Comparison of ENCODE assay signal across 33 cellular contexts in genomic region chr4:23388699-23389395, GRCh38.
"Had no signal": no experiment of that assay in that cellular context is flagged by ENCODE, and none has a peak within 500 bp of the region (broad histone marks: within the 10 kb centered on the region; RNA-seq: fewer than 3 reads in every experiment).

No MANE protein-coding gene starts in this region.

- ATAC-seq: activated CD8-positive, alpha-beta T cell treated with anti-CD3 and anti-CD28 coated beads for 36 hours; activated T-cell treated with anti-CD3 and anti-CD28 coated beads, Interleukin-2, amount 50 U/mL, for 72 hours; activated T-helper 17 cell treated with anti-CD3 and anti-CD28 coated beads, Interleukin-2, amount 50 U/mL, for 72 hours; K562; Panc1 had no signal

- H3K36me3 ChIP-seq: brain microvascular endothelial cell, SJCRH30, WERI-Rb-1 had no signal

- H3K27ac ChIP-seq: brain microvascular endothelial cell, SJCRH30, SK-N-MC, WERI-Rb-1 had no signal

- H3K27me3 ChIP-seq: brain microvascular endothelial cell, SJCRH30 had no signal

- DNase-seq: activated CD4-positive, alpha-beta T cell treated with anti-CD3 and anti-CD28 coated beads for 1 hour; activated CD4-positive, alpha-beta T cell treated with anti-CD3 and anti-CD28 coated beads, Interleukin-2, amount 10 ng/mL, durations not matched to agents 24 days and 14 days; activated CD4-positive, alpha-beta T cell treated with anti-CD3 and anti-CD28 coated beads, Interleukin-2, amount 50 U/mL, for 4 hours; activated CD4-positive, CD25-positive, alpha-beta regulatory T cell; activated CD8-positive, alpha-beta T cell treated with anti-CD3 and anti-CD28 coated beads for 36 hours; activated effector memory CD4-positive, alpha-beta T cell treated with anti-CD3 and anti-CD28 coated beads, Interleukin-2, amount 50 U/mL, for 16 hours; activated naive CD4-positive, alpha-beta T cell; activated naive CD4-positive, alpha-beta T cell treated with anti-CD3 and anti-CD28 coated beads, Interleukin-2, amount 50 U/mL, for 16 hours; activated naive CD8-positive, alpha-beta T cell treated with anti-CD3 and anti-CD28 coated beads for 36 hours; activated T-cell treated with anti-CD3 and anti-CD28 coated beads, Interleukin-2, amount 50 U/mL, for 1 hour; activated T-cell treated with anti-CD3 and anti-CD28 coated beads, Interleukin-2, amount 50 U/mL, for 72 hours; amniotic stem cell; aorta; brain microvascular endothelial cell; central memory CD4-positive, alpha-beta T cell; NCI-H1105; NCI-H1417 treated with DMSO at 0.1 percent for 48 hours; NCI-H187 treated with DMSO at 0.1 percent for 48 hours; NCI-H2107; NCI-H2171 treated with DMSO at 0.1 percent for 48 hours; NCI-H2227 treated with DMSO at 0.1 percent for 48 hours; NCI-H446; NCI-H510A treated with DMSO at 0.1 percent for 48 hours; NCI-H526 treated with DMSO at 0.1 percent for 48 hours; NCI-H774; SHP77; SJCRH30; T1000; WERI-Rb-1 had no signal

- H3K4me3 ChIP-seq: K562, SJCRH30, SK-N-MC had no signal

- H3K9me3 ChIP-seq: SJCRH30 had no signal

- H3K4me1 ChIP-seq: SJCRH30 had no signal
